ENCODE assay signal across 28 cellular contexts in genomic region chrX:39507034-39507433, GRCh38.
"Had no signal": no experiment of that assay in that cellular context is flagged by ENCODE, and none has a peak within 500 bp of the region (broad histone marks: within the 10 kb centered on the region; RNA-seq: fewer than 3 reads in every experiment).

No MANE protein-coding gene starts in this region.

- H3K27ac ChIP-seq: ascending aorta, body of pancreas, Peyer's patch, RWPE1 had no signal

- H3K4me3 Mint-ChIP-seq: activated CD4-positive, alpha-beta memory T cell treated with anti-CD3 and anti-CD28 coated beads for 36 hours; activated CD4-positive, alpha-beta T cell treated with anti-CD3 and anti-CD28 coated beads, Interleukin-2, amount 10 ng/mL, durations not matched to agents 7 days and 5 days; activated naive CD8-positive, alpha-beta T cell treated with anti-CD3 and anti-CD28 coated beads, Interleukin-2, amount 50 U/mL, for 24 hours; activated T-cell treated with anti-CD3 and anti-CD28 coated beads, Interleukin-2, amount 50 U/mL, for 4 hours had no signal

- H3K9me3 ChIP-seq: body of pancreas had no signal

- H3K27me3 Mint-ChIP-seq: activated CD4-positive, alpha-beta memory T cell treated with anti-CD3 and anti-CD28 coated beads for 36 hours; activated CD4-positive, alpha-beta T cell treated with anti-CD3 and anti-CD28 coated beads, Interleukin-2, amount 10 ng/mL, durations not matched to agents 7 days and 5 days; activated naive CD8-positive, alpha-beta T cell treated with anti-CD3 and anti-CD28 coated beads, Interleukin-2, amount 50 U/mL, for 24 hours had no signal

- H3K4me3 ChIP-seq: ascending aorta, body of pancreas, K562, Peyer's patch had no signal

- H3K9me3 Mint-ChIP-seq: activated naive CD4-positive, alpha-beta T cell treated with anti-CD3 and anti-CD28 coated beads, Interleukin-2, amount 50 U/mL, for 72 hours; activated naive CD8-positive, alpha-beta T cell treated with anti-CD3 and anti-CD28 coated beads, Interleukin-2, amount 50 U/mL, for 24 hours had no signal

- H3K27ac Mint-ChIP-seq: activated CD4-positive, alpha-beta memory T cell treated with anti-CD3 and anti-CD28 coated beads for 36 hours; activated CD4-positive, alpha-beta T cell treated with anti-CD3 and anti-CD28 coated beads, Interleukin-2, amount 10 ng/mL, durations not matched to agents 7 days and 5 days; activated naive CD4-positive, alpha-beta T cell treated with anti-CD3 and anti-CD28 coated beads, Interleukin-2, amount 50 U/mL, for 72 hours; activated naive CD8-positive, alpha-beta T cell treated with anti-CD3 and anti-CD28 coated beads, Interleukin-2, amount 50 U/mL, for 24 hours had no signal

- ATAC-seq: activated naive CD4-positive, alpha-beta T cell treated with anti-CD3 and anti-CD28 coated beads, Interleukin-2, amount 50 U/mL, for 72 hours; activated naive CD8-positive, alpha-beta T cell treated with anti-CD3 and anti-CD28 coated beads, Interleukin-2, amount 50 U/mL, for 24 hours; body of pancreas; K562 had no signal

- H3K27me3 ChIP-seq: ascending aorta, body of pancreas, Peyer's patch had no signal

- DNase-seq: activated CD4-positive, alpha-beta memory T cell treated with anti-CD3 and anti-CD28 coated beads for 36 hours; activated CD4-positive, alpha-beta T cell treated with anti-CD3 and anti-CD28 coated beads, Interleukin-2, amount 10 ng/mL, durations not matched to agents 7 days and 5 days; activated CD4-positive, CD25-positive, alpha-beta regulatory T cell; activated CD8-positive, alpha-beta memory T cell treated with anti-CD3 and anti-CD28 coated beads for 24 hours; activated effector memory CD4-positive, alpha-beta T cell treated with anti-CD3 and anti-CD28 coated beads, Interleukin-2, amount 50 U/mL, for 16 hours; activated naive CD4-positive, alpha-beta T cell treated with Interleukin-2 at 50 U/mL for 16 hours; activated naive CD8-positive, alpha-beta T cell treated with anti-CD3 and anti-CD28 coated beads, Interleukin-2, amount 50 U/mL, for 24 hours; activated T-cell treated with anti-CD3 and anti-CD28 coated beads, Interleukin-2, amount 50 U/mL, for 4 hours; amniotic stem cell; body of pancreas; central memory CD4-positive, alpha-beta T cell; Karpas-422; NCI-H1105 treated with DMSO at 0.1 percent for 48 hours; NCI-H1436 treated with DMSO at 0.1 percent for 48 hours; NCI-H187; NCI-H2081; NCI-H446 treated with DMSO at 0.1 percent for 48 hours; NCI-H524 treated with DMSO at 0.1 percent for 48 hours; NCI-H748 treated with DMSO at 0.1 percent for 48 hours; NK-92 treated with Interleukin-12 subunit alpha and Interleukin-12 subunit beta, amount 100 ng/mL, for 24 hours; Peyer's patch; SHP77 treated with DMSO at 0.1 percent for 48 hours; T-helper 2 cell; T1000 had no signal

- H3K36me3 ChIP-seq: ascending aorta, Peyer's patch had no signal

- H3K4me1 ChIP-seq: ascending aorta, body of pancreas, Peyer's patch had no signal
